Comparison of ENCODE assay signal across 18 cellular contexts in genomic region chr20:39899881-39900280, GRCh38.
A peak's percentile ranks its signal among the peaks of the same experiment; 100 is the strongest.
DNase-seq lines count a peak whose midpoint lies in the region; ATAC-seq, FAIRE-seq and TF ChIP-seq lines count a peak whose summit lies in the region.
"Had no signal": no experiment of that assay in that cellular context is flagged by ENCODE, and none has a peak within 500 bp of the region (broad histone marks: within the 10 kb centered on the region; RNA-seq: fewer than 3 reads in every experiment).

No MANE protein-coding gene starts in this region.

- peak overlapping the region in 2 of 3 experiments; percentile 93 to 97; a peak in 3 of 7 replicates for H3K27ac Mint-ChIP-seq in H9
- H3K27ac Mint-ChIP-seq in chondrocyte (ENCODE audit: unreplicated experiment): no peak overlapping the region
- H3K27ac Mint-ChIP-seq: CD14-positive monocyte; CD4-positive, alpha-beta memory T cell had no signal

- H4K91ac ChIP-seq in H9 (ENCODE audit: insufficient read length, low read depth, low read length) (no peak overlapping the region), H1 (replicated peaks; ENCODE audit: insufficient read length, low read length) (no peak overlapping the region)

- H3K23ac ChIP-seq in H9 (ENCODE audit: insufficient read length, low read depth, low read length): no peak overlapping the region
- H3K23ac ChIP-seq in H1 (ENCODE audit: insufficient read length): no peak overlapping the region

- TF ChIP-seq EP300 in H1 (IDR thresholded peaks at IDR 0.05; ENCODE audit: borderline replicate concordance in 1 of 2, low read depth in 2 of 2, low read length in 2 of 2): no peak

- H4K20me1 ChIP-seq in H9 (ENCODE audit: control insufficient read depth, insufficient read depth, insufficient read length) (no peaks in the 10 kb centered on the region), H1 (replicated peaks in 1 of 2; ENCODE audit: control insufficient read depth in 1 of 2, insufficient read depth in 2 of 2, low read length in 2 of 2) (no peaks in the 10 kb centered on the region)
- H4K20me1 ChIP-seq: BLaER1 had no signal

- H3K9me3 Mint-ChIP-seq in H9 (no peaks in the 10 kb centered on the region; a peak in 1 of 5 replicates), chondrocyte (ENCODE audit: low read depth) (no peaks in the 10 kb centered on the region)

- TF ChIP-seq RAD21 in H1 (IDR thresholded peaks at IDR 0.05 in 1 of 2, conservative IDR thresholded peaks at IDR 0.05 in 1 of 2; ENCODE audit: low read depth in 2 of 2, low read length in 2 of 2): no peak

- FAIRE-seq in H1 (lab: Jason Lieb, UNC): peak; percentile 50
- FAIRE-seq: GM12892, GM18507 had no signal

- no peaks in the 10 kb centered on the region for H3K9me3 ChIP-seq in H9 (ENCODE audit: control insufficient read depth, low read depth, low read length)
- peaks cover 0 to 3% of the 10 kb centered on the region in 2 experiments; a peak in 1 of 4 replicates for H3K9me3 ChIP-seq in H1 (ENCODE audit: insufficient read depth in 2 of 2, low read depth in 1 of 2, low read length in 1 of 2)
- no peaks in the 10 kb centered on the region for H3K9me3 ChIP-seq in iPS DF 6.9 (ENCODE audit: control insufficient read depth, insufficient read depth, low read length)
- H3K9me3 ChIP-seq: BLaER1 had no signal

- in situ Hi-C loops in brain microvascular endothelial cell (cut with HindIII; ENCODE audit: low pct_ligation_motif_present, low sequenced_read_pairs): no loop called here

- H3K79me2 ChIP-seq in H9 (ENCODE audit: insufficient read depth, low read length) (no peaks in the 10 kb centered on the region), H1 (ENCODE audit: control insufficient read depth in 1 of 2, insufficient read depth in 2 of 2, low read length in 2 of 2) (no peaks in the 10 kb centered on the region)

- H3K79me1 ChIP-seq in H9 (ENCODE audit: insufficient read depth, low read depth, low read length, poor library complexity, severe bottlenecking) (no peaks in the 10 kb centered on the region), H1 (ENCODE audit: low read depth, low read length) (no peaks in the 10 kb centered on the region)

- ATAC-seq in Right ventricle myocardium inferior: no peak

- H3K36me3 ChIP-seq in H1 (ENCODE audit: control insufficient read depth in 2 of 4, insufficient read depth in 4 of 4, low read length in 3 of 4): no peaks in the 10 kb centered on the region
- H3K36me3 ChIP-seq in iPS DF 6.9 (ENCODE audit: control insufficient read depth, insufficient read depth, low read length): no peaks in the 10 kb centered on the region
- H3K36me3 ChIP-seq in brain microvascular endothelial cell (replicated peaks): no peaks in the 10 kb centered on the region
- H3K36me3 ChIP-seq: BLaER1 had no signal

- H3K27me3 ChIP-seq in H9 (ENCODE audit: insufficient read depth, low read length): no peaks in the 10 kb centered on the region
- H3K27me3 ChIP-seq in H1 (replicated peaks in 1 of 4; ENCODE audit: control insufficient read depth in 3 of 4, extremely low read depth in 1 of 4, insufficient read depth in 3 of 4, low read length in 3 of 4): no peaks in the 10 kb centered on the region
- no peaks in the 10 kb centered on the region for H3K27me3 ChIP-seq in iPS DF 6.9 (ENCODE audit: control insufficient read depth, insufficient read depth, low read length)
- no peaks in the 10 kb centered on the region for H3K27me3 ChIP-seq in brain microvascular endothelial cell (replicated peaks)
- H3K27me3 ChIP-seq: BLaER1 had no signal

- H3K23me2 ChIP-seq in H9 (ENCODE audit: insufficient read length, low read depth, low read length, poor library complexity, severe bottlenecking) (no peaks in the 10 kb centered on the region), H1 (ENCODE audit: low read depth, low read length) (no peaks in the 10 kb centered on the region)

- no peak overlapping the region for H4K5ac ChIP-seq in H9 (ENCODE audit: insufficient read length, low read depth, low read length)
- H4K5ac ChIP-seq in H1 (ENCODE audit: insufficient read length, low read depth, low read length): no peak overlapping the region

- DNase-seq in H9 (peak; percentile 58), H1 (ENCODE audit: low read depth in 1 of 2, low spot score in 2 of 2) (peak in 1 of 2 experiments; percentile 38), iPS DF 6.9 (ENCODE audit: low read depth, low spot score) (peak; percentile 57), Right ventricle myocardium inferior (ENCODE audit: missing footprints) (no peak), NCI-H1092 treated with DMSO at 0.1 percent for 48 hours (lab: John Stamatoyannopoulos, UW) (no peak), chondrocyte (ENCODE audit: low spot score) (no peak), brain microvascular endothelial cell (no peak)
- DNase-seq: 8988T; CD4-positive, alpha-beta memory T cell; DMS153; DMS79; GDM1; HCEC 1CT; IMR-90 had no signal

- H3K4me1 Mint-ChIP-seq in H9 (peaks cover 32 to 43% of the 10 kb centered on the region in 2 experiments), chondrocyte (ENCODE audit: low read depth) (peaks cover 27% of the 10 kb centered on the region)
- H3K4me1 Mint-ChIP-seq: CD14-positive monocyte; CD4-positive, alpha-beta memory T cell had no signal

- H3K56ac ChIP-seq in H9 (ENCODE audit: insufficient read length, low read depth, low read length): no peak overlapping the region
- no peak overlapping the region for H3K56ac ChIP-seq in H1 (replicated peaks; ENCODE audit: insufficient read length, low read depth, low read length)

- no peak overlapping the region for H4K8ac ChIP-seq in H9 (replicated peaks; ENCODE audit: insufficient read length, low read depth, low read length)
- H4K8ac ChIP-seq in H1 (ENCODE audit: extremely low read depth, insufficient read depth, low read length): no peak overlapping the region

- H3K4ac ChIP-seq in H9 (ENCODE audit: low read depth, low read length): no peak overlapping the region
- H3K4ac ChIP-seq in H1 (replicated peaks; ENCODE audit: insufficient read length, low read depth, low read length): no peak overlapping the region

- TF ChIP-seq CTCF in H9 (conservative IDR thresholded peaks at IDR 0.05): no peak
- TF ChIP-seq CTCF in H1 (IDR thresholded peaks at IDR 0.05; ENCODE audit: control extremely low read depth in 1 of 3, insufficient read depth in 1 of 3, low read depth in 1 of 3, low read length in 3 of 3): no peak
- TF ChIP-seq CTCF in chondrocyte (IDR thresholded peaks at IDR 0.05): no peak
- TF ChIP-seq CTCF in brain microvascular endothelial cell (IDR thresholded peaks at IDR 0.05; ENCODE audit: low read depth, low read length, missing control alignments): no peak

- H2BK12ac ChIP-seq in H9 (ENCODE audit: insufficient read length, low read depth, low read length) (no peak overlapping the region), H1 (ENCODE audit: low read depth, low read length) (no peak overlapping the region)

- H3K36me3 Mint-ChIP-seq in H9 (ENCODE audit: insufficient read depth in 1 of 3, low read depth in 3 of 3) (peaks cover 0 to 16% (median 4%) of the 10 kb centered on the region in 3 experiments; a peak in 5 of 7 replicates), chondrocyte (ENCODE audit: low read depth) (no peaks in the 10 kb centered on the region)
- H3K36me3 Mint-ChIP-seq: CD14-positive monocyte; CD4-positive, alpha-beta memory T cell had no signal

- no CpG with 5 or more reads among the region's 1 CpG for WGBS in H9 (ENCODE audit: extremely low coverage, insufficient read length, low lambda C conversion rate)
- WGBS in H1 (ENCODE audit: extremely low coverage in 1 of 2, insufficient coverage in 1 of 2, insufficient read length in 1 of 2, insufficient replicate concordance in 2 of 2, low coverage in 1 of 2, low lambda C conversion rate in 2 of 2, missing lambda C conversion rate in 1 of 2), 2 experiments: 10% methylated on average over 1 of the region's 1 CpG; no CpG with 5 or more reads in 1 of the 2 experiments
- no CpG with 5 or more reads among the region's 1 CpG for WGBS in iPS DF 6.9 (ENCODE audit: insufficient coverage, insufficient read length)

- intact Hi-C loops in Right ventricle myocardium inferior (cut with DNase I): no loop called here

- H3K4me1 ChIP-seq in H9 (ENCODE audit: insufficient read depth, low read length) (peaks cover 10% of the 10 kb centered on the region; the same call in 1 of the 2 replicates), H1 (replicated peaks in 1 of 4; ENCODE audit: control insufficient read depth in 3 of 4, insufficient read depth in 4 of 4, low read length in 3 of 4) (peaks cover 0 to 9% (median 7%) of the 10 kb centered on the region in 4 experiments; a peak in 4 of 7 replicates), iPS DF 6.9 (ENCODE audit: control insufficient read depth, insufficient read depth, low read length) (peaks cover 2% of the 10 kb centered on the region; the same call in 1 of the 2 replicates)
- H3K4me1 ChIP-seq: BLaER1 had no signal

- no peak for TF ChIP-seq POLR2A in H1 (IDR thresholded peaks at IDR 0.05; ENCODE audit: control extremely low read depth in 1 of 2, low read depth in 2 of 2, low read length in 2 of 2)

- H2BK15ac ChIP-seq in H9 (ENCODE audit: low read depth, low read length) (no peak overlapping the region), H1 (ENCODE audit: low read length) (no peak overlapping the region)

- CTCF ChIA-PET in H1 (lab: Charles Lee; ENCODE audit: partially characterized antibody): no interaction called here

- no peak overlapping the region for H3K27ac ChIP-seq in H9 (ENCODE audit: insufficient read length, low read depth, low read length)
- H3K27ac ChIP-seq in H1 (ENCODE audit: low read depth, low read length): no peak overlapping the region
- no peak overlapping the region for H3K27ac ChIP-seq in iPS DF 6.9 (ENCODE audit: low read length)
- no peak overlapping the region for H3K27ac ChIP-seq in brain microvascular endothelial cell
- H3K27ac ChIP-seq: BLaER1 had no signal

- no peak overlapping the region for H3K4me2 ChIP-seq in H9 (ENCODE audit: insufficient read depth, insufficient read length, low read length)
- peak overlapping the region in 1 of 2 experiments; percentile 52; a peak in 2 of 4 replicates for H3K4me2 ChIP-seq in H1 (ENCODE audit: insufficient read depth in 1 of 2, low read depth in 2 of 2, low read length in 2 of 2)
- H3K4me2 ChIP-seq: BLaER1 had no signal

- no peak overlapping the region; a peak in 1 of 5 replicates for H3K4me3 Mint-ChIP-seq in H9
- no peak overlapping the region for H3K4me3 Mint-ChIP-seq in chondrocyte (ENCODE audit: unreplicated experiment)
- H3K4me3 Mint-ChIP-seq: CD14-positive monocyte; CD4-positive, alpha-beta memory T cell had no signal

- peak overlapping the region in 1 of 4 experiments; percentile 10; a peak in 1 of 8 replicates for H3K4me3 ChIP-seq in H1 (ENCODE audit: extremely low read depth in 1 of 4, insufficient read depth in 2 of 4, low read depth in 3 of 4, low read length in 4 of 4)
- H3K4me3 ChIP-seq in iPS DF 6.9 (ENCODE audit: low read length): no peak overlapping the region
- H3K4me3 ChIP-seq in brain microvascular endothelial cell (ENCODE audit: low read depth, low read length): no peak overlapping the region
- H3K4me3 ChIP-seq: BLaER1 had no signal

- H2AK5ac ChIP-seq in H9 (ENCODE audit: insufficient read length, low read length) (no peak overlapping the region), H1 (ENCODE audit: low read depth, low read length) (no peak overlapping the region)

- H3K18ac ChIP-seq in H9 (ENCODE audit: insufficient read length, low read depth, low read length) (no peak overlapping the region), H1 (ENCODE audit: extremely low read depth, low read length) (no peak overlapping the region; the same call in 1 of the 2 replicates)

- POLR2A ChIA-PET in H1 (lab: Charles Lee; ENCODE audit: partially characterized antibody): no interaction called here

- H3T11ph ChIP-seq in H9 (ENCODE audit: low read length): no peak overlapping the region

- H2BK120ac ChIP-seq in H9 (ENCODE audit: low read depth, low read length, poor library complexity, severe bottlenecking) (no peak overlapping the region), H1 (replicated peaks; ENCODE audit: low read depth, low read length) (no peak overlapping the region)

- H2BK20ac ChIP-seq in H9 (ENCODE audit: low read depth, low read length, poor library complexity, severe bottlenecking) (no peak overlapping the region), H1 (ENCODE audit: low read length) (no peak overlapping the region)

- H3K27me3 Mint-ChIP-seq in H9 (ENCODE audit: low read depth) (no peaks in the 10 kb centered on the region), chondrocyte (ENCODE audit: low read depth) (no peaks in the 10 kb centered on the region)

- no peak overlapping the region for H2AFZ ChIP-seq in H9 (ENCODE audit: low read length)
- no peak overlapping the region for H2AFZ ChIP-seq in H1 (ENCODE audit: low read length)

- no peak overlapping the region for H3K9ac ChIP-seq in H9 (ENCODE audit: extremely low read depth, insufficient read length, low read length)
- H3K9ac ChIP-seq in H1 (replicated peaks in 1 of 4; ENCODE audit: extremely low read depth in 1 of 4, low read depth in 3 of 4, low read length in 3 of 4): no peak overlapping the region
- H3K9ac ChIP-seq: BLaER1 had no signal

- H2BK5ac ChIP-seq in H9 (ENCODE audit: insufficient read length, low read length): no peak overlapping the region
- no peak overlapping the region for H2BK5ac ChIP-seq in H1 (ENCODE audit: low read depth, low read length)

- H3K14ac ChIP-seq in H9 (ENCODE audit: insufficient read depth, low read length): no peak overlapping the region
- H3K14ac ChIP-seq in H1 (ENCODE audit: insufficient read length): no peak overlapping the region

Comparison
In these comparisons a context has a peak if more than half of its experiments do, and no peak if none do; other contexts are left out.
1. DNase-seq: peak in H9 (single experiment) and iPS DF 6.9 (single experiment); none in Right ventricle myocardium inferior (single experiment), NCI-H1092 treated with DMSO at 0.1 percent for 48 hours (single experiment), chondrocyte (single experiment) and brain microvascular endothelial cell (single experiment).